In the genomic region with DNA sequence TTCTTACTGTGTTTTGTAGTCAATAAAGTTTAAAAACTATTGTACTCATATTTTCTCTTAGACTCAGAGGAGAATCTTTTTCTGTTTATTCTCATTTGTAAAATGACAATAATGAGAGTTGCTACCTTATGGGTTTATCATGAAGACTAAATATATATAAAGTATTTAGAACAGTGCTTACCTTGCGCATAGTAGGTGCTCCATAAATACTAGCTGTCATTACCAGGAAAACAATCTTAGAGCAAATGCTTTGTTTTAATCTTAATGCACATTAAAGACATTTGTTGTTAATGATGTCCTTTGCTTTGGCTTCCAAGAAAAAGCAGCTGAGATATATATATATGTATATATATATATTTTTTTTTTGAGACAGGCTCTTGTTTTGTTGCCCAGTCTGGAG, we compare ENCODE assay signal across 31 cellular contexts. TPM values are rescaled to one million over a fixed set of nuclear protein-coding genes. Genes with fewer than 3 reads are reported as not detected.
DNase-seq lines count a peak whose midpoint lies in the region; ATAC-seq, FAIRE-seq and TF ChIP-seq lines count a peak whose summit lies in the region.
"Had no signal": no experiment of that assay in that cellular context is flagged by ENCODE, and none has a peak within 500 bp of the region (broad histone marks: within the 10 kb centered on the region; RNA-seq: fewer than 3 reads in every experiment).

No MANE protein-coding gene starts in this region.

- TF ChIP-seq CTCF in K562 (IDR thresholded peaks at IDR 0.05 in 2 of 3, conservative IDR thresholded peaks at IDR 0.05 in 1 of 3; ENCODE audit: insufficient read depth in 2 of 3, low read depth in 1 of 3, low read length in 3 of 3) = no peak

- CTCF ChIA-PET in K562 (lab: Yijun Ruan, JAX; ENCODE audit: low intra/inter-chr PET ratio) = no interaction called here

- H4K20me1 ChIP-seq in K562 (replicated peaks; ENCODE audit: control insufficient read depth, insufficient read depth, low read length) = no peaks in the 10 kb centered on the region

- H3K4me3 ChIP-seq in K562 = no peak overlapping the region
- H3K4me3 ChIP-seq: A549; BLaER1; BLaER1 treated with 17β-estradiol and CSF1 and Interleukin-3, amounts not matched to agents 10 nM and 100 nM had no signal

- no peak overlapping the region for H2AFZ ChIP-seq in K562 (ENCODE audit: low read depth, low read length)

- BruUV-seq in K562 (replicated peaks; lab: Mats Ljungman, UMichigan) = no TSS peak

- WGBS in K562 (ENCODE audit: insufficient coverage, low coverage, missing lambda C conversion rate) = 100% methylated on average over 1 of the region's 1 CpG

- POLR2A ChIA-PET in K562 (lab: Yijun Ruan, JAX) = no interaction called here

- no peak overlapping the region for H3K9ac ChIP-seq in K562 (ENCODE audit: insufficient read depth in 1 of 2, low read depth in 2 of 2, low read length in 2 of 2)
- H3K9ac ChIP-seq: BLaER1; BLaER1 treated with 17β-estradiol and CSF1 and Interleukin-3, amounts not matched to agents 10 nM and 100 nM had no signal

- no peak overlapping the region for H3K4me2 ChIP-seq in K562 (ENCODE audit: insufficient read depth, low read length)
- H3K4me2 ChIP-seq: A549; BLaER1; BLaER1 treated with 17β-estradiol and CSF1 and Interleukin-3, amounts not matched to agents 10 nM and 100 nM had no signal

- no peak for ATAC-seq in K562
- no peak for ATAC-seq in esophagus mucosa
- ATAC-seq: A549; CD8-positive, alpha-beta T cell had no signal

- no peaks in the 10 kb centered on the region for H3K9me3 ChIP-seq in K562 (replicated peaks; ENCODE audit: control insufficient read depth, insufficient read depth, low read depth, low read length)
- H3K9me3 ChIP-seq: A549; BE2C; BLaER1; BLaER1 treated with 17β-estradiol and CSF1 and Interleukin-3, amounts not matched to agents 10 nM and 100 nM; Caco-2 had no signal

- H3K79me2 ChIP-seq in K562 (ENCODE audit: control insufficient read depth, insufficient read depth, low read length) = no peaks in the 10 kb centered on the region; the same call in 2 of the 3 replicates

- no peak overlapping the region for H3K27ac ChIP-seq in K562 (ENCODE audit: extremely low read depth, low read depth, low read length)
- H3K27ac ChIP-seq: 22Rv1; A549; BLaER1; BLaER1 treated with 17β-estradiol and CSF1 and Interleukin-3, amounts not matched to agents 10 nM and 100 nM; C4-2B had no signal

- no peaks in the 10 kb centered on the region for H3K4me1 ChIP-seq in K562 (replicated peaks in 1 of 2; ENCODE audit: control insufficient read depth in 2 of 2, insufficient read depth in 2 of 2, low read length in 2 of 2)
- H3K4me1 ChIP-seq: A549; BLaER1; BLaER1 treated with 17β-estradiol and CSF1 and Interleukin-3, amounts not matched to agents 10 nM and 100 nM; Caco-2 had no signal

- TF ChIP-seq POLR2A in K562 (conservative IDR thresholded peaks at IDR 0.05) = no peak

- peak; percentile 66 for FAIRE-seq in G401.6 (lab: Jason Lieb, UNC)
- FAIRE-seq in K562 (lab: Jason Lieb, UNC) = no peak
- FAIRE-seq: A204.1, A549, D721Med had no signal

- peaks cover 24% of the 10 kb centered on the region; the same call in 2 of the 3 replicates for H3K36me3 ChIP-seq in K562 (ENCODE audit: control insufficient read depth, insufficient read depth, low read length)

- no peaks in the 10 kb centered on the region for H3K27me3 ChIP-seq in K562 (ENCODE audit: control insufficient read depth in 2 of 2, insufficient read depth in 2 of 2, low read length in 2 of 2)
- H3K27me3 ChIP-seq: BE2C; BLaER1; BLaER1 treated with 17β-estradiol and CSF1 and Interleukin-3, amounts not matched to agents 10 nM and 100 nM had no signal

- DNase-seq in K562 (ENCODE audit: extremely low read depth in 1 of 4, low spot score in 3 of 4) (no peak), globus pallidus (ENCODE audit: low spot score) (no peak)
- DNase-seq: 8988T; ACHN; AML-193; BE2C; C1 segment of cervical spinal cord; Caco-2; Calu3; CD4-positive, alpha-beta memory T cell; CD4-positive, alpha-beta T cell; CD4-positive, CD25-positive, alpha-beta regulatory T cell; CD8-positive, alpha-beta memory T cell; CD8-positive, alpha-beta T cell; COR-L47; DMS 273 treated with DMSO at 0.1 percent for 48 hours; DMS153; DMS53; DMS79; DMS79 treated with DMSO at 0.1 percent for 48 hours; DND-41; EL had no signal

- no peak for TF ChIP-seq RAD21 in K562 (CRISPR knock-in tag; conservative IDR thresholded peaks at IDR 0.05 in 1 of 2, IDR thresholded peaks at IDR 0.05 in 1 of 2)

- intact Hi-C loops in K562 (cut with micrococcal nuclease) = no loop called here

- no peaks in the 10 kb centered on the region for H3K9me1 ChIP-seq in K562 (ENCODE audit: control insufficient read depth, insufficient read depth, low read length)

- in situ Hi-C loops in K562 (cut with MboI) = no loop called here

- no peak for TF ChIP-seq EP300 in K562 (IDR thresholded peaks at IDR 0.05; ENCODE audit: low read length)

TF ChIP-seq in K562, 482 proteins besides CTCF, POLR2A, EP300 and RAD21 (continues in another document):
- TF ChIP-seq SUPT5H (IDR thresholded peaks at IDR 0.05) (no peak), ZKSCAN1 (IDR thresholded peaks at IDR 0.05; ENCODE audit: low read depth, low read length) (peak; percentile 93)

RNA-seq across cellular contexts. Expression of a gene that starts 44.9 kb away (rescaled TPM):
- total RNA-seq in K562 (2011; cell fraction: chromatin; rRNA removed; ENCODE audit: low replicate concordance) = 47.3 and 112 TPM in 2 replicates
- 26.2 and 27.8 TPM in 2 replicates for total RNA-seq in K562 (2011; cell fraction: nucleolus; rRNA removed)
- 57.4 and 93.0 TPM in 2 replicates for total RNA-seq in K562 (2011; cell fraction: nucleoplasm; rRNA removed)
- 72.0 and 78.8 TPM in 2 replicates for total RNA-seq in K562 (2014; rRNA removed)
- total RNA-seq in K562 (2014; rRNA removed; fragmentation: Illumina TruSeq; extraction: Trizol) = 132 and 156 TPM in 2 replicates
- 130 and 133 TPM in 2 replicates for total RNA-seq in K562 (2015; rRNA removed; fragmentation: Illumina TruSeq; extraction: Trizol)
- total RNA-seq in K562 (2021) = 72.3 and 74.8 TPM in 2 replicates
- polyA plus RNA-seq in K562 (2011; rRNA removed) = 26.9 and 34.6 TPM in 2 replicates
- 22.9 and 30.1 TPM in 2 replicates for polyA plus RNA-seq in K562 (2011; cell fraction: cytosol; rRNA removed)
- polyA plus RNA-seq in K562 (2011; cell fraction: nucleus; rRNA removed) = 44.2 and 44.3 TPM in 2 replicates
- 56.6 and 70.9 TPM in 2 replicates for polyA plus RNA-seq in K562 (2012)
- polyA plus RNA-seq in K562 (2014; fragmentation: Illumina TruSeq; extraction: Trizol) = 122 and 137 TPM in 2 replicates
- polyA plus RNA-seq in K562 (2014; fragmentation: Nextera tagmentation; extraction: Ambion mirVana) = 10 to 100 TPM; 35.3 TPM
- polyA plus RNA-seq in K562 (2014; rRNA removed) = 59.3 and 67.0 TPM in 2 replicates
- 69.6 and 76.5 TPM in 2 replicates for polyA minus RNA-seq in K562 (2011; rRNA and poly(A)+ RNA removed)
- 24.6 and 24.7 TPM in 2 replicates for polyA minus RNA-seq in K562 (2011; cell fraction: cytosol; rRNA and poly(A)+ RNA removed)
- 61.9 and 94.4 TPM in 2 replicates for polyA minus RNA-seq in K562 (2011; cell fraction: nucleus; rRNA and poly(A)+ RNA removed)
- 27.1 TPM for total RNA-seq in esophagus mucosa

RNA-seq across cellular contexts. Expression of a gene that starts 56.5 kb away (rescaled TPM):
- 83.4 and 106 TPM in 2 replicates for total RNA-seq in K562 (2011; cell fraction: chromatin; rRNA removed; ENCODE audit: low replicate concordance)
- 65.0 and 69.3 TPM in 2 replicates for total RNA-seq in K562 (2011; cell fraction: nucleolus; rRNA removed)
- 53.5 and 63.7 TPM in 2 replicates for total RNA-seq in K562 (2011; cell fraction: nucleoplasm; rRNA removed)
- total RNA-seq in K562 (2014; rRNA removed) = 30.3 and 32.6 TPM in 2 replicates
- total RNA-seq in K562 (2014; rRNA removed; fragmentation: Illumina TruSeq; extraction: Trizol) = 20.7 and 22.8 TPM in 2 replicates
- 26.2 and 29.2 TPM in 2 replicates for total RNA-seq in K562 (2015; rRNA removed; fragmentation: Illumina TruSeq; extraction: Trizol)
- total RNA-seq in K562 (2021) = 29.7 and 30.3 TPM in 2 replicates
- 18.1 and 24.4 TPM in 2 replicates for polyA plus RNA-seq in K562 (2011; rRNA removed)
- 18.7 and 32.1 TPM in 2 replicates for polyA plus RNA-seq in K562 (2011; cell fraction: cytosol; rRNA removed)
- polyA plus RNA-seq in K562 (2011; cell fraction: nucleus; rRNA removed) = 23.8 and 25.6 TPM in 2 replicates
- polyA plus RNA-seq in K562 (2012) = 12.4 and 21.9 TPM in 2 replicates
- polyA plus RNA-seq in K562 (2014; fragmentation: Illumina TruSeq; extraction: Trizol) = 17.2 and 20.7 TPM in 2 replicates
- 1 to 10 TPM; 5.7 to 7.4 TPM for polyA plus RNA-seq in K562 (2014; fragmentation: Nextera tagmentation; extraction: Ambion mirVana)
- 19.9 and 23.9 TPM in 2 replicates for polyA plus RNA-seq in K562 (2014; rRNA removed)
- 58.2 and 59.2 TPM in 2 replicates for polyA minus RNA-seq in K562 (2011; rRNA and poly(A)+ RNA removed)
- polyA minus RNA-seq in K562 (2011; cell fraction: cytosol; rRNA and poly(A)+ RNA removed) = 14.2 and 21.4 TPM in 2 replicates
- polyA minus RNA-seq in K562 (2011; cell fraction: nucleus; rRNA and poly(A)+ RNA removed) = 79.8 and 98.5 TPM in 2 replicates
- total RNA-seq in esophagus mucosa = 16.5 TPM
